ENCODE assay signal across 8 cellular contexts in genomic region chr7:98106647-98107312, GRCh38. TPM values are rescaled to one million over a fixed set of nuclear protein-coding genes. Genes with fewer than 3 reads are reported as not detected.
DNase-seq lines count a peak whose midpoint lies in the region; ATAC-seq and TF ChIP-seq lines count a peak whose summit lies in the region.

Gene LMTK2 (plus strand): TSS chr7:98106862. CDS start chr7:98107178, 316 bp downstream.

- peak within 1 kb of the TSS; percentile 86 for H3K27ac ChIP-seq in CD4-positive, CD25-positive, alpha-beta regulatory T cell (ENCODE audit: insufficient read depth, low read length, poor library complexity, severe bottlenecking)
- peak within 1 kb of the TSS in 57 of 59 donors; percentile 41 to 95 (median 83) for H3K27ac ChIP-seq in dorsolateral prefrontal cortex

- H3K27ac Mint-ChIP-seq in CD4-positive, CD25-positive, alpha-beta regulatory T cell = peak within 1 kb of the TSS; percentile 91 to 97 (median 91)

- H3K9me3 ChIP-seq in CD4-positive, CD25-positive, alpha-beta regulatory T cell (ENCODE audit: control insufficient read depth in 2 of 2, low read length in 2 of 2) = peaks cover 0 to 6% of the 10 kb centered on the region in 2 experiments

- intact Hi-C loops in dorsolateral prefrontal cortex (cut with DNase I) = loop anchor here (2.0 to 10.0 kb wide), 5 partner anchors 61 to 148 kb away; partner anchors contain the start of gene TECPR1 (in 1 of the 2)
- intact Hi-C loops in lower leg skin (cut with DNase I; ENCODE audit: low total_unique reads) = loop anchor here (10.0 kb wide), 1 partner anchor 58 kb away; no protein-coding TSS in a partner anchor

- H3K4me3 ChIP-seq in CD4-positive, CD25-positive, alpha-beta regulatory T cell (ENCODE audit: low read depth, low read length) = peak within 1 kb of the TSS; percentile 89
- H3K4me3 ChIP-seq in dorsolateral prefrontal cortex = peak within 1 kb of the TSS; percentile 53 to 99 (median 95)
- H3K4me3 ChIP-seq in lower leg skin (ENCODE audit: low read depth, poor library complexity, severe bottlenecking) = peak within 1 kb of the TSS; percentile 99

- peak; percentile 100 for ATAC-seq in CD4-positive, CD25-positive, alpha-beta regulatory T cell (ENCODE audit: low read depth in 2 of 2)
- peak; percentile 99 for ATAC-seq in GM19372 (IDR thresholded peaks at IDR 0.05; ENCODE audit: low read depth, unreplicated experiment)
- peak; percentile 97 for ATAC-seq in HG03558 (IDR thresholded peaks at IDR 0.05; ENCODE audit: extremely low read depth, unreplicated experiment)

- H3K36me3 Mint-ChIP-seq in CD4-positive, CD25-positive, alpha-beta regulatory T cell = peaks cover 5% of the 10 kb centered on the region

- WGBS in lower leg skin, 2 donors = 0% methylated on average over 21 to 46 of the region's 75 CpGs

- peak; percentile 91 to 97 (median 93) for DNase-seq in CD4-positive, CD25-positive, alpha-beta regulatory T cell
- peak; percentile 95 for DNase-seq in NCI-H82 (lab: John Stamatoyannopoulos, UW)
- peak; percentile 97 for DNase-seq in activated CD4-positive, alpha-beta T cell treated with anti-CD3 and anti-CD28 coated beads, Interleukin-2, amount 50 U/mL, for 48 hours
- peak; percentile 95 to 97 (median 96) for DNase-seq in dorsolateral prefrontal cortex
- peak; percentile 95 to 99 for DNase-seq in lower leg skin (ENCODE audit: low spot score in 2 of 2)
- peak; percentile 93 to 98 for DNase-seq in stimulated activated CD4-positive, alpha-beta T cell treated with anti-CD3 and anti-CD28 coated beads, Interleukin-4, amount 100 ng/mL, for 48 hours (ENCODE audit: low read depth in 2 of 2)

- H3K27me3 Mint-ChIP-seq in CD4-positive, CD25-positive, alpha-beta regulatory T cell = peaks cover 6% of the 10 kb centered on the region

- H3K4me1 Mint-ChIP-seq in CD4-positive, CD25-positive, alpha-beta regulatory T cell = peaks cover 22 to 53% (median 42%) of the 10 kb centered on the region in 4 donors

- TF ChIP-seq CTCF in dorsolateral prefrontal cortex (IDR thresholded peaks at IDR 0.05 in 54 of 56, conservative IDR thresholded peaks at IDR 0.05 in 2 of 56; ENCODE audit: low read depth in 1 of 56, partially characterized antibody in 56 of 56) (peak; percentile 92 to 100 (median 98)), lower leg skin (IDR thresholded peaks at IDR 0.05) (peak in 1 of 3 donors; percentile 94)

- TF ChIP-seq POLR2A in lower leg skin (IDR thresholded peaks at IDR 0.05) = peak in 1 of 2 donors; percentile 3

- H3K36me3 ChIP-seq in CD4-positive, CD25-positive, alpha-beta regulatory T cell (ENCODE audit: control insufficient read depth, insufficient read depth, low read length) = no peaks in the 10 kb centered on the region

- H3K9me3 Mint-ChIP-seq in CD4-positive, CD25-positive, alpha-beta regulatory T cell = peaks cover 0 to 7% (median 3%) of the 10 kb centered on the region in 7 donors

- peaks cover 4% of the 10 kb centered on the region for H3K27me3 ChIP-seq in CD4-positive, CD25-positive, alpha-beta regulatory T cell (ENCODE audit: control insufficient read depth, insufficient read depth, low read length)
- H3K27me3 ChIP-seq in dorsolateral prefrontal cortex = no peaks in the 10 kb centered on the region

- H3K4me3 Mint-ChIP-seq in CD4-positive, CD25-positive, alpha-beta regulatory T cell = peak within 1 kb of the TSS; percentile 92 to 100 (median 96)

- peaks cover 35% of the 10 kb centered on the region for H3K4me1 ChIP-seq in CD4-positive, CD25-positive, alpha-beta regulatory T cell (ENCODE audit: control insufficient read depth, insufficient read depth, low read length, poor library complexity, severe bottlenecking)

RNA-seq across cellular contexts. Expression of gene LMTK2, which starts in this region (rescaled TPM):
- total RNA-seq in CD4-positive, CD25-positive, alpha-beta regulatory T cell = 28.9 TPM
- polyA plus RNA-seq in CD4-positive, CD25-positive, alpha-beta regulatory T cell = 1 to 10 TPM; 2.0 to 4.6 (median 2.8) TPM
- total RNA-seq in dorsolateral prefrontal cortex = 100 to 1,000 TPM in 69 of 120 experiments, 10 to 100 TPM in 51; 47.8 to 154 (median 104) TPM
- total RNA-seq in lower leg skin = 10 to 100 TPM; 31.9 to 44.3 (median 35.0) TPM

Comparison
In these comparisons a context has a peak if more than half of its experiments do, and no peak if none do; other contexts are left out.
1. Peak in every context shown above with its lines: DNase-seq, ATAC-seq, H3K4me3 ChIP-seq and H3K27ac ChIP-seq.